ENCODE assay signal across 18 cellular contexts in the genomic region with DNA sequence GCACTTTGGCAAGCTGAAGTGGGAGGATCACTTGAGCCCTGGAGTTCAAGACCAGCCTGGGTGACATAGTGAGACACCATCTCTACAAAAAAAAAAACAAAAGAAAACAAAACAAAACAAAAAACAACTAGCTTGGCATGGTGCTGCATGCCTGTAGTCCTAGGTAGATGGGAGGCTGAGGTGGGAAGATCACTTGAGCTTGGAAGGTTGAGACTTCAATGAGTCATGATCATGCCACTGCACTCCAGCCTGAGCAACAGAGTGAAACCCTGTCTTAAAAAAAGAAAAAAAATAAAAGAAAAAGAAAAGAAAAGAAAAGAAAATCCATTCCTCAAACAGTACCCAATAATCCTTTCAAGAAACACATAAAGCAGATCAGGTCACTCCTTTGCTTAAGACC. TPM values are rescaled to one million over a fixed set of nuclear protein-coding genes. Genes with fewer than 3 reads are reported as not detected.
DNase-seq lines count a peak whose midpoint lies in the region; ATAC-seq, FAIRE-seq and TF ChIP-seq lines count a peak whose summit lies in the region.
"Had no signal": no experiment of that assay in that cellular context is flagged by ENCODE, and none has a peak within 500 bp of the region (broad histone marks: within the 10 kb centered on the region; RNA-seq: fewer than 3 reads in every experiment).

No MANE protein-coding gene starts in this region.

- H3K36me3 Mint-ChIP-seq in T-helper 17 cell (ENCODE audit: low read depth): peaks cover 3% of the 10 kb centered on the region

- H3K27ac ChIP-seq in HEK293 (ENCODE audit: extremely low read depth, low read depth, low read length): no peak overlapping the region
- no peak overlapping the region for H3K27ac ChIP-seq in foreskin keratinocyte
- no peak overlapping the region for H3K27ac ChIP-seq in pancreas
- H3K27ac ChIP-seq: GM23248 had no signal

- H3K4me1 Mint-ChIP-seq in T-helper 17 cell: peaks cover 6% of the 10 kb centered on the region

- CTCF ChIA-PET in HEK293 (lab: Yijun Ruan, JAX): interaction anchor here (0.5 to 3.1 kb wide), 4 partner anchors 9 to 394 kb away, joined by 3 to 27 read pairs (median 4); no protein-coding TSS in a partner anchor

- H3K36me3 ChIP-seq in HEK293 (ENCODE audit: control insufficient read depth in 2 of 2, insufficient read depth in 1 of 2, low read length in 2 of 2) (no peaks in the 10 kb centered on the region), pancreas (no peaks in the 10 kb centered on the region)

- H3K9me3 ChIP-seq in HEK293 (ENCODE audit: control insufficient read depth, insufficient read depth, low read depth, low read length): no peaks in the 10 kb centered on the region
- no peaks in the 10 kb centered on the region for H3K9me3 ChIP-seq in T-helper 17 cell (ENCODE audit: control insufficient read depth, low read length, poor library complexity, severe bottlenecking)
- H3K9me3 ChIP-seq in pancreas: no peaks in the 10 kb centered on the region

- no peak for ATAC-seq in T-helper 17 cell
- ATAC-seq in foreskin keratinocyte: peak; percentile 59
- ATAC-seq in pancreas: no peak
- no peak for ATAC-seq in GM18873 (IDR thresholded peaks at IDR 0.05; ENCODE audit: low FRiP score, unreplicated experiment)

- H3K4me3 ChIP-seq in HEK293 (ENCODE audit: low read depth, low read length) (no peak overlapping the region), pancreas (no peak overlapping the region)
- H3K4me3 ChIP-seq: GM23248 had no signal

- intact Hi-C loops in pancreas (cut with DNase I): no loop called here

- TF ChIP-seq CTCF in HEK293 (tag by site-specific recombination; IDR thresholded peaks at IDR 0.05) (no peak), foreskin keratinocyte (conservative IDR thresholded peaks at IDR 0.05) (no peak), pancreas (IDR thresholded peaks at IDR 0.05) (no peak)

- no peaks in the 10 kb centered on the region for H3K27me3 ChIP-seq in foreskin keratinocyte
- H3K27me3 ChIP-seq in pancreas: no peaks in the 10 kb centered on the region

- peaks cover 32% of the 10 kb centered on the region for H3K27me3 Mint-ChIP-seq in T-helper 17 cell

- DNase-seq in T-helper 17 cell (no peak), foreskin keratinocyte (no peak), pancreas (no peak), erythroblast (lab: John Stamatoyannopoulos, UW) (no peak), DMS153 treated with DMSO at 0.1 percent for 48 hours (lab: John Stamatoyannopoulos, UW; ENCODE audit: unreplicated experiment) (no peak)
- DNase-seq: C1 segment of cervical spinal cord; Calu3; CD4-positive, alpha-beta memory T cell; COR-L47; DMS79 treated with DMSO at 0.1 percent for 48 hours; GF-D8; GM23248; H7; HCEC 1CT had no signal

- peak overlapping the region; percentile 33 for H3K4me3 Mint-ChIP-seq in T-helper 17 cell
- H3K4me3 Mint-ChIP-seq: CD4-positive, alpha-beta memory T cell had no signal

- H3K4me1 ChIP-seq in HEK293 (ENCODE audit: control insufficient read depth, insufficient read depth, low read length) (no peaks in the 10 kb centered on the region), foreskin keratinocyte (no peaks in the 10 kb centered on the region), pancreas (no peaks in the 10 kb centered on the region)

- peak; percentile 37 for FAIRE-seq in pancreas (lab: Jason Lieb, UNC)
- FAIRE-seq: GM19239 had no signal

- no peak overlapping the region for H3K27ac Mint-ChIP-seq in T-helper 17 cell

- TF ChIP-seq POLR2A in erythroblast (IDR thresholded peaks at IDR 0.05; ENCODE audit: low read length): no peak

- POLR2A ChIA-PET in HEK293 (lab: Yijun Ruan, JAX): interaction anchor here (2.3 to 3.1 kb wide), 2 partner anchors 15 to 23 kb away, joined by 11 to 23 read pairs; a partner anchor contains a TSS

TF ChIP-seq in HEK293, 187 proteins besides CTCF, POLR2A, EP300 and RAD21:
- TF ChIP-seq, protein P1, sequence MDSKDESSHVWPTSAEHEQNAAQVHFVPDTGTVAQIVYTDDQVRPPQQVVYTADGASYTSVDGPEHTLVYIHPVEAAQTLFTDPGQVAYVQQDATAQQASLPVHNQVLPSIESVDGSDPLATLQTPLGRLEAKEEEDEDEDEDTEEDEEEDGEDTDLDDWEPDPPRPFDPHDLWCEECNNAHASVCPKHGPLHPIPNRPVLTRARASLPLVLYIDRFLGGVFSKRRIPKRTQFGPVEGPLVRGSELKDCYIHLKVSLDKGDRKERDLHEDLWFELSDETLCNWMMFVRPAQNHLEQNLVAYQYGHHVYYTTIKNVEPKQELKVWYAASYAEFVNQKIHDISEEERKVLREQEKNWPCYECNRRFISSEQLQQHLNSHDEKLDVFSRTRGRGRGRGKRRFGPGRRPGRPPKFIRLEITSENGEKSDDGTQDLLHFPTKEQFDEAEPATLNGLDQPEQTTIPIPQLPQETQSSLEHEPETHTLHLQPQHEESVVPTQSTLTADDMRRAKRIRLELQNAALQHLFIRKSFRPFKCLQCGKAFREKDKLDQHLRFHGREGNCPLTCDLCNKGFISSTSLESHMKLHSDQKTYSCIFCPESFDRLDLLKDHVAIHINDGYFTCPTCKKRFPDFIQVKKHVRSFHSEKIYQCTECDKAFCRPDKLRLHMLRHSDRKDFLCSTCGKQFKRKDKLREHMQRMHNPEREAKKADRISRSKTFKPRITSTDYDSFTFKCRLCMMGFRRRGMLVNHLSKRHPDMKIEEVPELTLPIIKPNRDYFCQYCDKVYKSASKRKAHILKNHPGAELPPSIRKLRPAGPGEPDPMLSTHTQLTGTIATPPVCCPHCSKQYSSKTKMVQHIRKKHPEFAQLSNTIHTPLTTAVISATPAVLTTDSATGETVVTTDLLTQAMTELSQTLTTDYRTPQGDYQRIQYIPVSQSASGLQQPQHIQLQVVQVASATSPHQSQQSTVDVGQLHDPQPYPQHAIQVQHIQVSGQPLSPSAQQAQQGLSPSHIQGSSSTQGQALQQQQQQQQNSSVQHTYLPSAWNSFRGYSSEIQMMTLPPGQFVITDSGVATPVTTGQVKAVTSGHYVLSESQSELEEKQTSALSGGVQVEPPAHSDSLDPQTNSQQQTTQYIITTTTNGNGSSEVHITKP (tag by site-specific recombination; IDR thresholded peaks at IDR 0.05): no peak
- 0 out of 2 replicates have a peak, but pooled peaks have one; percentile 25 for TF ChIP-seq PRDM1 (tag by site-specific recombination; IDR thresholded peaks at IDR 0.05)

RNA-seq across cellular contexts. Expression of a gene that starts 14.9 kb away (rescaled TPM):
- under 1 TPM in 1 of 2 donors, not detected in 1; 0.10 TPM for total RNA-seq in T-helper 17 cell
- total RNA-seq in foreskin keratinocyte: 15.1 and 19.8 TPM in 2 replicates
- 4.3 and 6.7 TPM in 2 replicates for polyA plus RNA-seq in foreskin keratinocyte
- total RNA-seq in pancreas: under 1 TPM in 4 of 6 donors, not detected in 2; 0.06 to 0.13 (median 0.11) TPM
- polyA plus RNA-seq in pancreas: under 1 TPM in 1 of 2 donors, not detected in 1; 0.04 TPM

RNA-seq across cellular contexts. Expression of a gene that starts 23.4 kb away (rescaled TPM):
- total RNA-seq in T-helper 17 cell: 1,000 to 10,000 TPM; 1,445 to 1,548 TPM
- 795 and 855 TPM in 2 replicates for total RNA-seq in foreskin keratinocyte
- 1,037 and 1,115 TPM in 2 replicates for polyA plus RNA-seq in foreskin keratinocyte
- total RNA-seq in pancreas: 1,000 to 10,000 TPM in 3 of 6 donors, 100 to 1,000 TPM in 3; 559 to 1,221 (median 1,037) TPM
- polyA plus RNA-seq in pancreas: 100 to 1,000 TPM; 592 to 955 TPM

RNA-seq across cellular contexts. Expression of a gene that starts 52.0 kb away (rescaled TPM):
- total RNA-seq in T-helper 17 cell (1 to 10 TPM in 1 of 2 donors, not detected in 1; 1.5 TPM), foreskin keratinocyte (0.28 TPM in 1 of 2 replicates, not detected in the other), pancreas (1 to 10 TPM in 2 of 6 donors, under 1 TPM in 2, not detected in 2; 0.82 to 1.5 (median 1.1) TPM)
- polyA plus RNA-seq in foreskin keratinocyte (0.16 and 0.22 TPM in 2 replicates), pancreas (1 to 10 TPM in 1 of 2 donors, under 1 TPM in 1; 0.49 to 1.4 TPM)
- total RNA-seq: Calu3; CD4-positive, alpha-beta memory T cell; GM23248 had no signal
- polyA plus RNA-seq: BJ, GM23248 had no signal

Comparison
In these comparisons a context has a peak if more than half of its experiments do, and no peak if none do; other contexts are left out.
1. RNA of a gene that starts 14.9 kb away (total RNA-seq): 15.1 to 19.8 TPM in foreskin keratinocyte; 0.10 TPM in T-helper 17 cell and 0.06 to 0.13 TPM in pancreas; every median in the first group is over 10 times any median in the second.